Comparison of ENCODE assay signal across 1 cellular context in the genomic region with DNA sequence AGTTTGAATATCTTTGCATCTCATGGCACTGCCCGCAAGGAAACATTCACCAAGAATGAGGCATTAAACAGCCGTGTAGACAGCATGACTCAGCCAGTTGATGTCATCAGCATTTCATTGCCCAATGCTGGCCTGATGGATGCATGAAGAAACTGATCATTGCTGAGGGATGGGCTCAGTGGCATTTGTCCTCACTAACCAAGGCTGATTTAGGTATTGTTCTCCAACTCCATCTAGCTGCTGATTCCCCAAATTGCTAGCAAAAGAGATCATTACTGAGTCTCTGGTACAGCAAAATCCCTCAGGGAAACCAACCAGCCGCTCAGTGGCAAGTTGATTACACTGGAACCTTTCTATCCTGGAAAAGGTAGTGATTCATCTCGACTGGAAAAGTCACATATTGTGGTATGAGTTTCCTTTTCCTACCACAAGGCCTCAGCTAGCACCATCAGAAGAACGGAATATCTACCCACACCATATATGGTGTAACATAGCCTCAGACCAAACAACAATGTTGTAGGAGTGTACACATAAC.
TF ChIP-seq lines count a peak whose summit lies in the region.

No MANE protein-coding gene starts in this region.

TF ChIP-seq in GM23338, 12 proteins besides CTCF, POLR2A, EP300 and RAD21 (continued from another document):
- TF ChIP-seq, protein P1, sequence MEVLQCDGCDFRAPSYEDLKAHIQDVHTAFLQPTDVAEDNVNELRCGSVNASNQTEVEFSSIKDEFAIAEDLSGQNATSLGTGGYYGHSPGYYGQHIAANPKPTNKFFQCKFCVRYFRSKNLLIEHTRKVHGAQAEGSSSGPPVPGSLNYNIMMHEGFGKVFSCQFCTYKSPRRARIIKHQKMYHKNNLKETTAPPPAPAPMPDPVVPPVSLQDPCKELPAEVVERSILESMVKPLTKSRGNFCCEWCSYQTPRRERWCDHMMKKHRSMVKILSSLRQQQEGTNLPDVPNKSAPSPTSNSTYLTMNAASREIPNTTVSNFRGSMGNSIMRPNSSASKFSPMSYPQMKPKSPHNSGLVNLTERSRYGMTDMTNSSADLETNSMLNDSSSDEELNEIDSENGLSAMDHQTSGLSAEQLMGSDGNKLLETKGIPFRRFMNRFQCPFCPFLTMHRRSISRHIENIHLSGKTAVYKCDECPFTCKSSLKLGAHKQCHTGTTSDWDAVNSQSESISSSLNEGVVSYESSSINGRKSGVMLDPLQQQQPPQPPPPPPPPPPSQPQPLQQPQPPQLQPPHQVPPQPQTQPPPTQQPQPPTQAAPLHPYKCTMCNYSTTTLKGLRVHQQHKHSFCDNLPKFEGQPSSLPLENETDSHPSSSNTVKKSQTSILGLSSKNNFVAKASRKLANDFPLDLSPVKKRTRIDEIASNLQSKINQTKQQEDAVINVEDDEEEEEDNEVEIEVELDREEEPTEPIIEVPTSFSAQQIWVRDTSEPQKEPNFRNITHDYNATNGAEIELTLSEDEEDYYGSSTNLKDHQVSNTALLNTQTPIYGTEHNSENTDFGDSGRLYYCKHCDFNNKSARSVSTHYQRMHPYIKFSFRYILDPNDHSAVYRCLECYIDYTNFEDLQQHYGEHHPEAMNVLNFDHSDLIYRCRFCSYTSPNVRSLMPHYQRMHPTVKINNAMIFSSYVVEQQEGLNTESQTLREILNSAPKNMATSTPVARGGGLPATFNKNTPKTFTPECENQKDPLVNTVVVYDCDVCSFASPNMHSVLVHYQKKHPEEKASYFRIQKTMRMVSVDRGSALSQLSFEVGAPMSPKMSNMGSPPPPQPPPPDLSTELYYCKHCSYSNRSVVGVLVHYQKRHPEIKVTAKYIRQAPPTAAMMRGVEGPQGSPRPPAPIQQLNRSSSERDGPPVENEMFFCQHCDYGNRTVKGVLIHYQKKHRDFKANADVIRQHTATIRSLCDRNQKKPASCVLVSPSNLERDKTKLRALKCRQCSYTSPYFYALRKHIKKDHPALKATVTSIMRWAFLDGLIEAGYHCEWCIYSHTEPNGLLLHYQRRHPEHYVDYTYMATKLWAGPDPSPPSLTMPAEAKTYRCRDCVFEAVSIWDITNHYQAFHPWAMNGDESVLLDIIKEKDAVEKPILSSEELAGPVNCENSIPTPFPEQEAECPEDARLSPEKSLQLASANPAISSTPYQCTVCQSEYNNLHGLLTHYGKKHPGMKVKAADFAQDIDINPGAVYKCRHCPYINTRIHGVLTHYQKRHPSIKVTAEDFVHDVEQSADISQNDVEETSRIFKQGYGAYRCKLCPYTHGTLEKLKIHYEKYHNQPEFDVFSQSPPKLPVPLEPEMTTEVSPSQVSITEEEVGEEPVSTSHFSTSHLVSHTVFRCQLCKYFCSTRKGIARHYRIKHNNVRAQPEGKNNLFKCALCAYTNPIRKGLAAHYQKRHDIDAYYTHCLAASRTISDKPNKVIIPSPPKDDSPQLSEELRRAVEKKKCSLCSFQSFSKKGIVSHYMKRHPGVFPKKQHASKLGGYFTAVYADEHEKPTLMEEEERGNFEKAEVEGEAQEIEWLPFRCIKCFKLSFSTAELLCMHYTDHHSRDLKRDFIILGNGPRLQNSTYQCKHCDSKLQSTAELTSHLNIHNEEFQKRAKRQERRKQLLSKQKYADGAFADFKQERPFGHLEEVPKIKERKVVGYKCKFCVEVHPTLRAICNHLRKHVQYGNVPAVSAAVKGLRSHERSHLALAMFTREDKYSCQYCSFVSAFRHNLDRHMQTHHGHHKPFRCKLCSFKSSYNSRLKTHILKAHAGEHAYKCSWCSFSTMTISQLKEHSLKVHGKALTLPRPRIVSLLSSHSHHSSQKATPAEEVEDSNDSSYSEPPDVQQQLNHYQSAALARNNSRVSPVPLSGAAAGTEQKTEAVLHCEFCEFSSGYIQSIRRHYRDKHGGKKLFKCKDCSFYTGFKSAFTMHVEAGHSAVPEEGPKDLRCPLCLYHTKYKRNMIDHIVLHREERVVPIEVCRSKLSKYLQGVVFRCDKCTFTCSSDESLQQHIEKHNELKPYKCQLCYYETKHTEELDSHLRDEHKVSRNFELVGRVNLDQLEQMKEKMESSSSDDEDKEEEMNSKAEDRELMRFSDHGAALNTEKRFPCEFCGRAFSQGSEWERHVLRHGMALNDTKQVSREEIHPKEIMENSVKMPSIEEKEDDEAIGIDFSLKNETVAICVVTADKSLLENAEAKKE (CRISPR knock-in tag; IDR thresholded peaks at IDR 0.05), result no peak
- TF ChIP-seq POLR2AphosphoS5 (IDR thresholded peaks at IDR 0.05; ENCODE audit: low read depth) (no peak), JUNB (IDR thresholded peaks at IDR 0.05; ENCODE audit: unreplicated experiment) (no peak), CREB1 (CRISPR knock-in tag; IDR thresholded peaks at IDR 0.05; ENCODE audit: low read depth) (no peak), EZH2 (IDR thresholded peaks at IDR 0.05; ENCODE audit: low read depth, unreplicated experiment) (no peak), ZNF114 (CRISPR knock-in tag; IDR thresholded peaks at IDR 0.05) (no peak), STAT1 (IDR thresholded peaks at IDR 0.05; ENCODE audit: unreplicated experiment) (no peak), NANOG (IDR thresholded peaks at IDR 0.05; ENCODE audit: borderline replicate concordance) (no peak)
- TF ChIP-seq, protein P2, sequence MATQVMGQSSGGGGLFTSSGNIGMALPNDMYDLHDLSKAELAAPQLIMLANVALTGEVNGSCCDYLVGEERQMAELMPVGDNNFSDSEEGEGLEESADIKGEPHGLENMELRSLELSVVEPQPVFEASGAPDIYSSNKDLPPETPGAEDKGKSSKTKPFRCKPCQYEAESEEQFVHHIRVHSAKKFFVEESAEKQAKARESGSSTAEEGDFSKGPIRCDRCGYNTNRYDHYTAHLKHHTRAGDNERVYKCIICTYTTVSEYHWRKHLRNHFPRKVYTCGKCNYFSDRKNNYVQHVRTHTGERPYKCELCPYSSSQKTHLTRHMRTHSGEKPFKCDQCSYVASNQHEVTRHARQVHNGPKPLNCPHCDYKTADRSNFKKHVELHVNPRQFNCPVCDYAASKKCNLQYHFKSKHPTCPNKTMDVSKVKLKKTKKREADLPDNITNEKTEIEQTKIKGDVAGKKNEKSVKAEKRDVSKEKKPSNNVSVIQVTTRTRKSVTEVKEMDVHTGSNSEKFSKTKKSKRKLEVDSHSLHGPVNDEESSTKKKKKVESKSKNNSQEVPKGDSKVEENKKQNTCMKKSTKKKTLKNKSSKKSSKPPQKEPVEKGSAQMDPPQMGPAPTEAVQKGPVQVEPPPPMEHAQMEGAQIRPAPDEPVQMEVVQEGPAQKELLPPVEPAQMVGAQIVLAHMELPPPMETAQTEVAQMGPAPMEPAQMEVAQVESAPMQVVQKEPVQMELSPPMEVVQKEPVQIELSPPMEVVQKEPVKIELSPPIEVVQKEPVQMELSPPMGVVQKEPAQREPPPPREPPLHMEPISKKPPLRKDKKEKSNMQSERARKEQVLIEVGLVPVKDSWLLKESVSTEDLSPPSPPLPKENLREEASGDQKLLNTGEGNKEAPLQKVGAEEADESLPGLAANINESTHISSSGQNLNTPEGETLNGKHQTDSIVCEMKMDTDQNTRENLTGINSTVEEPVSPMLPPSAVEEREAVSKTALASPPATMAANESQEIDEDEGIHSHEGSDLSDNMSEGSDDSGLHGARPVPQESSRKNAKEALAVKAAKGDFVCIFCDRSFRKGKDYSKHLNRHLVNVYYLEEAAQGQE (IDR thresholded peaks at IDR 0.05; ENCODE audit: unreplicated experiment), result no peak
